Comparison of ENCODE assay signal across 1 cellular context in the genomic region with DNA sequence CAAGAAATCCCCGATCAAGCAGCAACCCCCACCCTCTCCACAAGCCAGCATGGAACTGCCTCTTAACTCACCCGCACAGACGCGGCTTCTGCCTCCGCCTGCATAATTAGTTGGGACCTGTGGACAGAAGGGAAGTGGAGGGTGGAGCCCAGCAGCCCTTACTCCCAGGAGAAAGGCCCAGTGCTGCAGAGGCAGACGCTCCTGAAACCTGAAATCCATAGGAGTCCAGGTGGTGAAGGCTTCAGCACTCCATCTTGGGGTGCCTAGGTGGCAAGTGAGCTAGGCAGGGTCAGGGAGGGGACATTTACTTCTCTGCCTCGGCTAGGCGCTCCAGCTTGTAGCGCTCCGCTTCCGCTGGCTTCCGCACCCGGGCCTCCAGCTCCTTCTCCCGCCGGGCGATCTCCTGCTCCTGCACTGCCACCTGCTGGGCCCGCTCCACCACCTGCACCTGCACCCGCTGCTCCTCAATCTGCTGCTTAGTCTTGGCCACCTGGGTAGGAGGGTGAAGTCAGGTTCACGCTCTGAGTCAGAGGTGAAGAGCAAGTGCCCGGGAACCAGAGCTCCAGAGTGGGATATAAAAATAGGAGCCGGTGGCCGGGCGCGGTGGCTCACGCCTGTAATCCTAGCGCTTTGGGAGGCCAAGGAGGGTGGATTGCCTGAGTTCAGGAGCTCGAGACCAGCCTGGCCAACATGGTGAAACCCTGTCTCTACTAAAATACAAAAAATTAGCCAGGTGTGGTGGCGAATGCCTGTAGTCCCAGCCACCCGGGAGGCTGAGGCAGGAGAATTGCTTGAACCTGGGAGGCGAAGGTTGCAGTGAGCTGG.
TF ChIP-seq lines count a peak whose summit lies in the region.

No MANE protein-coding gene starts in this region.

TF ChIP-seq in K562, 482 proteins besides CTCF, POLR2A, EP300 and RAD21 (continued from another document):
- TF ChIP-seq, protein P1, sequence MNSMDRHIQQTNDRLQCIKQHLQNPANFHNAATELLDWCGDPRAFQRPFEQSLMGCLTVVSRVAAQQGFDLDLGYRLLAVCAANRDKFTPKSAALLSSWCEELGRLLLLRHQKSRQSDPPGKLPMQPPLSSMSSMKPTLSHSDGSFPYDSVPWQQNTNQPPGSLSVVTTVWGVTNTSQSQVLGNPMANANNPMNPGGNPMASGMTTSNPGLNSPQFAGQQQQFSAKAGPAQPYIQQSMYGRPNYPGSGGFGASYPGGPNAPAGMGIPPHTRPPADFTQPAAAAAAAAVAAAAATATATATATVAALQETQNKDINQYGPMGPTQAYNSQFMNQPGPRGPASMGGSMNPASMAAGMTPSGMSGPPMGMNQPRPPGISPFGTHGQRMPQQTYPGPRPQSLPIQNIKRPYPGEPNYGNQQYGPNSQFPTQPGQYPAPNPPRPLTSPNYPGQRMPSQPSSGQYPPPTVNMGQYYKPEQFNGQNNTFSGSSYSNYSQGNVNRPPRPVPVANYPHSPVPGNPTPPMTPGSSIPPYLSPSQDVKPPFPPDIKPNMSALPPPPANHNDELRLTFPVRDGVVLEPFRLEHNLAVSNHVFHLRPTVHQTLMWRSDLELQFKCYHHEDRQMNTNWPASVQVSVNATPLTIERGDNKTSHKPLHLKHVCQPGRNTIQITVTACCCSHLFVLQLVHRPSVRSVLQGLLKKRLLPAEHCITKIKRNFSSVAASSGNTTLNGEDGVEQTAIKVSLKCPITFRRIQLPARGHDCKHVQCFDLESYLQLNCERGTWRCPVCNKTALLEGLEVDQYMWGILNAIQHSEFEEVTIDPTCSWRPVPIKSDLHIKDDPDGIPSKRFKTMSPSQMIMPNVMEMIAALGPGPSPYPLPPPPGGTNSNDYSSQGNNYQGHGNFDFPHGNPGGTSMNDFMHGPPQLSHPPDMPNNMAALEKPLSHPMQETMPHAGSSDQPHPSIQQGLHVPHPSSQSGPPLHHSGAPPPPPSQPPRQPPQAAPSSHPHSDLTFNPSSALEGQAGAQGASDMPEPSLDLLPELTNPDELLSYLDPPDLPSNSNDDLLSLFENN (IDR thresholded peaks at IDR 0.05; ENCODE audit: low read depth in 2 of 2, low read length in 2 of 2) = 0 out of 4 replicates have a peak, but pooled peaks of 1 of the 2 experiments have one; percentile 58
- TF ChIP-seq CBFB (CRISPR knock-in tag; IDR thresholded peaks at IDR 0.05) = no peak
- no peak for TF ChIP-seq JUN (IDR thresholded peaks at IDR 0.05; ENCODE audit: borderline replicate concordance, low read depth, low read length)
- peak; percentile 49; the same call in 1 of the 2 replicates for TF ChIP-seq JUN (CRISPR knock-in tag; IDR thresholded peaks at IDR 0.05; ENCODE audit: borderline replicate concordance)
- no peak for TF ChIP-seq GTF2F1 (IDR thresholded peaks at IDR 0.05; ENCODE audit: low read depth, low read length)
- 0 out of 2 replicates have a peak, but pooled peaks have one; percentile 17 for TF ChIP-seq TRIM28 (IDR thresholded peaks at IDR 0.05)
- no peak for TF ChIP-seq CBX5 (IDR thresholded peaks at IDR 0.05; ENCODE audit: borderline replicate concordance, low read depth)
- TF ChIP-seq, protein P2, sequence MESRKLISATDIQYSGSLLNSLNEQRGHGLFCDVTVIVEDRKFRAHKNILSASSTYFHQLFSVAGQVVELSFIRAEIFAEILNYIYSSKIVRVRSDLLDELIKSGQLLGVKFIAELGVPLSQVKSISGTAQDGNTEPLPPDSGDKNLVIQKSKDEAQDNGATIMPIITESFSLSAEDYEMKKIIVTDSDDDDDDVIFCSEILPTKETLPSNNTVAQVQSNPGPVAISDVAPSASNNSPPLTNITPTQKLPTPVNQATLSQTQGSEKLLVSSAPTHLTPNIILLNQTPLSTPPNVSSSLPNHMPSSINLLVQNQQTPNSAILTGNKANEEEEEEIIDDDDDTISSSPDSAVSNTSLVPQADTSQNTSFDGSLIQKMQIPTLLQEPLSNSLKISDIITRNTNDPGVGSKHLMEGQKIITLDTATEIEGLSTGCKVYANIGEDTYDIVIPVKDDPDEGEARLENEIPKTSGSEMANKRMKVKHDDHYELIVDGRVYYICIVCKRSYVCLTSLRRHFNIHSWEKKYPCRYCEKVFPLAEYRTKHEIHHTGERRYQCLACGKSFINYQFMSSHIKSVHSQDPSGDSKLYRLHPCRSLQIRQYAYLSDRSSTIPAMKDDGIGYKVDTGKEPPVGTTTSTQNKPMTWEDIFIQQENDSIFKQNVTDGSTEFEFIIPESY (CRISPR knock-in tag; IDR thresholded peaks at IDR 0.05) = peak; percentile 99
- TF ChIP-seq, protein P3, sequence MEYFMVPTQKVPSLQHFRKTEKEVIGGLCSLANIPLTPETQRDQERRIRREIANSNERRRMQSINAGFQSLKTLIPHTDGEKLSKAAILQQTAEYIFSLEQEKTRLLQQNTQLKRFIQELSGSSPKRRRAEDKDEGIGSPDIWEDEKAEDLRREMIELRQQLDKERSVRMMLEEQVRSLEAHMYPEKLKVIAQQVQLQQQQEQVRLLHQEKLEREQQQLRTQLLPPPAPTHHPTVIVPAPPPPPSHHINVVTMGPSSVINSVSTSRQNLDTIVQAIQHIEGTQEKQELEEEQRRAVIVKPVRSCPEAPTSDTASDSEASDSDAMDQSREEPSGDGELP (CRISPR knock-in tag; IDR thresholded peaks at IDR 0.05; ENCODE audit: borderline replicate concordance) = peak; percentile 83
- 0 out of 2 replicates have a peak, but pooled peaks have one; percentile 18 for TF ChIP-seq SOX6 (IDR thresholded peaks at IDR 0.05)
- TF ChIP-seq CHCHD3 (CRISPR knock-in tag; IDR thresholded peaks at IDR 0.05) = no peak
- peak; percentile 98 for TF ChIP-seq SMC3 (conservative IDR thresholded peaks at IDR 0.05; ENCODE audit: insufficient read depth, low read depth, low read length)
- TF ChIP-seq, protein P4, sequence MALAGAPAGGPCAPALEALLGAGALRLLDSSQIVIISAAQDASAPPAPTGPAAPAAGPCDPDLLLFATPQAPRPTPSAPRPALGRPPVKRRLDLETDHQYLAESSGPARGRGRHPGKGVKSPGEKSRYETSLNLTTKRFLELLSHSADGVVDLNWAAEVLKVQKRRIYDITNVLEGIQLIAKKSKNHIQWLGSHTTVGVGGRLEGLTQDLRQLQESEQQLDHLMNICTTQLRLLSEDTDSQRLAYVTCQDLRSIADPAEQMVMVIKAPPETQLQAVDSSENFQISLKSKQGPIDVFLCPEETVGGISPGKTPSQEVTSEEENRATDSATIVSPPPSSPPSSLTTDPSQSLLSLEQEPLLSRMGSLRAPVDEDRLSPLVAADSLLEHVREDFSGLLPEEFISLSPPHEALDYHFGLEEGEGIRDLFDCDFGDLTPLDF (CRISPR knock-in tag; IDR thresholded peaks at IDR 0.05) = 0 out of 2 replicates have a peak, but pooled peaks have one; percentile 64
- TF ChIP-seq ZBTB7A (IDR thresholded peaks at IDR 0.05; ENCODE audit: borderline replicate concordance, control insufficient read depth, low read depth, low read length) = no peak
- TF ChIP-seq, protein P5, sequence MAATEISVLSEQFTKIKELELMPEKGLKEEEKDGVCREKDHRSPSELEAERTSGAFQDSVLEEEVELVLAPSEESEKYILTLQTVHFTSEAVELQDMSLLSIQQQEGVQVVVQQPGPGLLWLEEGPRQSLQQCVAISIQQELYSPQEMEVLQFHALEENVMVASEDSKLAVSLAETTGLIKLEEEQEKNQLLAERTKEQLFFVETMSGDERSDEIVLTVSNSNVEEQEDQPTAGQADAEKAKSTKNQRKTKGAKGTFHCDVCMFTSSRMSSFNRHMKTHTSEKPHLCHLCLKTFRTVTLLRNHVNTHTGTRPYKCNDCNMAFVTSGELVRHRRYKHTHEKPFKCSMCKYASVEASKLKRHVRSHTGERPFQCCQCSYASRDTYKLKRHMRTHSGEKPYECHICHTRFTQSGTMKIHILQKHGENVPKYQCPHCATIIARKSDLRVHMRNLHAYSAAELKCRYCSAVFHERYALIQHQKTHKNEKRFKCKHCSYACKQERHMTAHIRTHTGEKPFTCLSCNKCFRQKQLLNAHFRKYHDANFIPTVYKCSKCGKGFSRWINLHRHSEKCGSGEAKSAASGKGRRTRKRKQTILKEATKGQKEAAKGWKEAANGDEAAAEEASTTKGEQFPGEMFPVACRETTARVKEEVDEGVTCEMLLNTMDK (IDR thresholded peaks at IDR 0.05; ENCODE audit: borderline replicate concordance, insufficient read depth, low read depth, low read length, poor library complexity, severe bottlenecking) = peak; percentile 24
- TF ChIP-seq CBX2 (IDR thresholded peaks at IDR 0.05; ENCODE audit: insufficient read depth, low read length, poor library complexity, severe bottlenecking) = no peak
- peak; percentile 65; the same call in 1 of the 2 replicates for TF ChIP-seq CREM (IDR thresholded peaks at IDR 0.05; ENCODE audit: low read depth)
- peak; percentile 71; the same call in 1 of the 2 replicates for TF ChIP-seq ARID2 (IDR thresholded peaks at IDR 0.05)
- TF ChIP-seq KAT7 (CRISPR knock-in tag; IDR thresholded peaks at IDR 0.05; ENCODE audit: borderline replicate concordance) = peak; percentile 66; the same call in 1 of the 2 replicates
- 0 out of 4 replicates have a peak, but pooled peaks of 1 of the 2 experiments have one; percentile 35 for TF ChIP-seq TEAD1 (CRISPR knock-in tag; IDR thresholded peaks at IDR 0.05)
- peak; percentile 58; the same call in 1 of the 2 replicates for TF ChIP-seq ETV1 (tag; conservative IDR thresholded peaks at IDR 0.05; ENCODE audit: low read depth)
- peak; percentile 52 for TF ChIP-seq CTBP1 (IDR thresholded peaks at IDR 0.05; ENCODE audit: borderline replicate concordance)
- TF ChIP-seq, protein P6, sequence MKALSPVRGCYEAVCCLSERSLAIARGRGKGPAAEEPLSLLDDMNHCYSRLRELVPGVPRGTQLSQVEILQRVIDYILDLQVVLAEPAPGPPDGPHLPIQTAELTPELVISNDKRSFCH (CRISPR knock-in tag; IDR thresholded peaks at IDR 0.05) = no peak
- TF ChIP-seq, protein P6 (tag; IDR thresholded peaks at IDR 0.05) = 0 out of 2 replicates have a peak, but pooled peaks have one; percentile 34
- TF ChIP-seq DNMT1 (IDR thresholded peaks at IDR 0.05) = no peak
- 0 out of 2 replicates have a peak, but pooled peaks have one; percentile 9 for TF ChIP-seq KLF16 (IDR thresholded peaks at IDR 0.05)
- 0 out of 2 replicates have a peak, but pooled peaks have one; percentile 52 for TF ChIP-seq TCF7 (IDR thresholded peaks at IDR 0.05; ENCODE audit: borderline replicate concordance)
- peak in 1 of 2 experiments; percentile 48; a peak in 1 of 3 replicates for TF ChIP-seq CBX3 (IDR thresholded peaks at IDR 0.05; ENCODE audit: borderline replicate concordance in 1 of 2, low read length in 2 of 2)
- peak; percentile 68 for TF ChIP-seq POLR2G (IDR thresholded peaks at IDR 0.05; ENCODE audit: low read depth, low read length)
- TF ChIP-seq, protein P7, sequence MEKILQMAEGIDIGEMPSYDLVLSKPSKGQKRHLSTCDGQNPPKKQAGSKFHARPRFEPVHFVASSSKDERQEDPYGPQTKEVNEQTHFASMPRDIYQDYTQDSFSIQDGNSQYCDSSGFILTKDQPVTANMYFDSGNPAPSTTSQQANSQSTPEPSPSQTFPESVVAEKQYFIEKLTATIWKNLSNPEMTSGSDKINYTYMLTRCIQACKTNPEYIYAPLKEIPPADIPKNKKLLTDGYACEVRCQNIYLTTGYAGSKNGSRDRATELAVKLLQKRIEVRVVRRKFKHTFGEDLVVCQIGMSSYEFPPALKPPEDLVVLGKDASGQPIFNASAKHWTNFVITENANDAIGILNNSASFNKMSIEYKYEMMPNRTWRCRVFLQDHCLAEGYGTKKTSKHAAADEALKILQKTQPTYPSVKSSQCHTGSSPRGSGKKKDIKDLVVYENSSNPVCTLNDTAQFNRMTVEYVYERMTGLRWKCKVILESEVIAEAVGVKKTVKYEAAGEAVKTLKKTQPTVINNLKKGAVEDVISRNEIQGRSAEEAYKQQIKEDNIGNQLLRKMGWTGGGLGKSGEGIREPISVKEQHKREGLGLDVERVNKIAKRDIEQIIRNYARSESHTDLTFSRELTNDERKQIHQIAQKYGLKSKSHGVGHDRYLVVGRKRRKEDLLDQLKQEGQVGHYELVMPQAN (IDR thresholded peaks at IDR 0.05; ENCODE audit: borderline replicate concordance) = 0 out of 2 replicates have a peak, but pooled peaks have one; percentile 9
- peak; percentile 71; the same call in 1 of the 2 replicates for TF ChIP-seq STAG1 (CRISPR knock-in tag; IDR thresholded peaks at IDR 0.05; ENCODE audit: borderline replicate concordance)
- TF ChIP-seq, protein P8, sequence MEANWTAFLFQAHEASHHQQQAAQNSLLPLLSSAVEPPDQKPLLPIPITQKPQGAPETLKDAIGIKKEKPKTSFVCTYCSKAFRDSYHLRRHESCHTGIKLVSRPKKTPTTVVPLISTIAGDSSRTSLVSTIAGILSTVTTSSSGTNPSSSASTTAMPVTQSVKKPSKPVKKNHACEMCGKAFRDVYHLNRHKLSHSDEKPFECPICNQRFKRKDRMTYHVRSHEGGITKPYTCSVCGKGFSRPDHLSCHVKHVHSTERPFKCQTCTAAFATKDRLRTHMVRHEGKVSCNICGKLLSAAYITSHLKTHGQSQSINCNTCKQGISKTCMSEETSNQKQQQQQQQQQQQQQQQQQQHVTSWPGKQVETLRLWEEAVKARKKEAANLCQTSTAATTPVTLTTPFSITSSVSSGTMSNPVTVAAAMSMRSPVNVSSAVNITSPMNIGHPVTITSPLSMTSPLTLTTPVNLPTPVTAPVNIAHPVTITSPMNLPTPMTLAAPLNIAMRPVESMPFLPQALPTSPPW (CRISPR knock-in tag; IDR thresholded peaks at IDR 0.05) = 0 out of 2 replicates have a peak, but pooled peaks have one; percentile 19
- peak; percentile 55; the same call in 1 of the 2 replicates for TF ChIP-seq CC2D1A (IDR thresholded peaks at IDR 0.05)
- TF ChIP-seq SPI1 (IDR thresholded peaks at IDR 0.05; ENCODE audit: borderline replicate concordance, low read depth, low read length) = 0 out of 2 replicates have a peak, but pooled peaks have one; percentile 26
- TF ChIP-seq CREB1 (IDR thresholded peaks at IDR 0.05) = no peak
- peak; percentile 46; the same call in 1 of the 2 replicates for TF ChIP-seq CREB1 (CRISPR knock-in tag; IDR thresholded peaks at IDR 0.05)
- TF ChIP-seq ZNF764 (CRISPR knock-in tag; IDR thresholded peaks at IDR 0.05; ENCODE audit: low read depth) = no peak
